9 cellular contexts compared by ENCODE assay signal in the genomic region with DNA sequence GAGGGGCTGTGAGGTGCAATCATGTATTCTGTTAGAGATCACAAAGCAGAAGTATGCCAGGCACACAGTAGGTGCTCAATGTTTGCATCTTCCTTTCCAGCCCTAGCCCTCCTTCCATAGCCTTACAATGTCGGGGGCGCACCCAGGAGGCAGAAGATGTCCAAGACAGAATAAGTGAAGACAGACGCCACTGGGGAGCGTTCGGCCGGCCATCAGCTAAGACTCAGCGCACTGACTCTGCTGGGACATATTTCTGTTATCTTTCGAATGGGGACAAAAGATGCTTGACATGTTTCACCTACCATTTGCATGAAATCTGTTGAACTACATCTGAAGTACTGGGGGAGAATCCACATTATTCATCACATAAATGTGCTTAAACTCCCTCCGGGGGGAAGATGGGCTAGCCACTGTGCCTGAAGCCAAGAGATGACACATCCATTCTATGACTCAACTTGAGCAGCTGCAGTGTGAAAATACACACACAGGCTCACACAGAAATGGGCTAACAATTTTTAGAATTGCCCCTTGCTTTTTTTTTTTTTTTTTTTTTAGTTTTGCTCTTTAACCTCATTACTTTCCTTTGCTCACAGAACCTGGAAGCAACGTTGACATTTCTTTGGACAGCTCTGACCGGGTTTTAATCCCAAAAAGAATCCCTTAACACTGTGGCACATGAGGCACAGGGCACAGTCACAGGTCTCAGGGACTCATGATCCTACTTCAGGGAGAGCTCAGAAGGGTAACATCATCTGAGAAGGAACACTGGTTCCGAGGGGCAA. TPM values are rescaled to one million over a fixed set of nuclear protein-coding genes. Genes with fewer than 3 reads are reported as not detected.
A peak's percentile ranks its signal among the peaks of the same experiment; 100 is the strongest.
DNase-seq lines count a peak whose midpoint lies in the region; ATAC-seq and TF ChIP-seq lines count a peak whose summit lies in the region.
"Had no signal": no experiment of that assay in that cellular context is flagged by ENCODE, and none has a peak within 500 bp of the region (broad histone marks: within the 10 kb centered on the region; RNA-seq: fewer than 3 reads in every experiment).

No MANE protein-coding gene starts in this region.

- no peak for TF ChIP-seq CTCF in lower lobe of right lung (IDR thresholded peaks at IDR 0.05)

- H3K27ac ChIP-seq in caudate nucleus (ENCODE audit: low read depth, low read length), result peak overlapping the region; percentile 61
- H3K27ac ChIP-seq in lower lobe of right lung, result no peak overlapping the region
- H3K27ac ChIP-seq: neutrophil had no signal

- H3K27me3 ChIP-seq in MG63, result no peaks in the 10 kb centered on the region
- no peaks in the 10 kb centered on the region for H3K27me3 ChIP-seq in lower lobe of right lung (ENCODE audit: low read depth)

- peaks cover 8% of the 10 kb centered on the region for H3K4me1 ChIP-seq in lower lobe of right lung

- H3K36me3 ChIP-seq in MG63, result no peaks in the 10 kb centered on the region
- peaks cover 5% of the 10 kb centered on the region for H3K36me3 ChIP-seq in lower lobe of right lung
- H3K36me3 ChIP-seq: neutrophil had no signal

- H3K4me3 ChIP-seq in MG63, result no peak overlapping the region
- no peak overlapping the region for H3K4me3 ChIP-seq in lower lobe of right lung

- DNase-seq in GM04504 (ENCODE audit: low read depth) (peak; percentile 23), MG63 (peak; percentile 77), caudate nucleus (lab: John Stamatoyannopoulos, UW) (peak in 28 of 61 donors; percentile 2 to 60 (median 28)), nucleus accumbens (lab: John Stamatoyannopoulos, UW) (peak in 32 of 56 donors; percentile 5 to 74 (median 38)), lower lobe of right lung (no peak)
- DNase-seq: NCI-H1436 treated with DMSO at 0.1 percent for 48 hours had no signal

- intact Hi-C loops in lower lobe of right lung (cut with DNase I), result no loop called here

- H3K9me3 ChIP-seq in MG63 (no peaks in the 10 kb centered on the region), lower lobe of right lung (no peaks in the 10 kb centered on the region)
- H3K9me3 ChIP-seq: neutrophil had no signal

- no peak for ATAC-seq in HG03045 (IDR thresholded peaks at IDR 0.05; ENCODE audit: unreplicated experiment)
- no peak for ATAC-seq in lower lobe of right lung
- no peak for ATAC-seq in GM19351 (IDR thresholded peaks at IDR 0.05; ENCODE audit: unreplicated experiment)

RNA-seq across cellular contexts. Expression of gene TIAM1, which starts 7.9 kb away (rescaled TPM):
- total RNA-seq in MG63 (2014; rRNA removed; shearing (Covaris generic); ENCODE audit: low replicate concordance), result 0.42 and 2.2 TPM in 2 replicates
- total RNA-seq in lower lobe of right lung, result 45.5 TPM

Comparison
In these comparisons a context has a peak if more than half of its experiments do, and no peak if none do; other contexts are left out.
1. RNA of gene TIAM1, which starts 7.9 kb away (total RNA-seq): 45.5 TPM in lower lobe of right lung (single experiment); 0.42 to 2.2 TPM in MG63; every median in the first group is over 10 times any median in the second.